In genomic region chr2:219643788-219644398, GRCh38 we compare ENCODE assay signal across 1 cellular context.
TF ChIP-seq lines count a peak whose summit lies in the region.

No MANE protein-coding gene starts in this region.

TF ChIP-seq in GM23338, 12 proteins besides CTCF, POLR2A, EP300 and RAD21:
- TF ChIP-seq ZNF331 (CRISPR knock-in tag; IDR thresholded peaks at IDR 0.05; ENCODE audit: low read depth) (no peak), CREB1 (CRISPR knock-in tag; IDR thresholded peaks at IDR 0.05; ENCODE audit: low read depth) (no peak), POLR2AphosphoS5 (IDR thresholded peaks at IDR 0.05; ENCODE audit: low read depth) (no peak), EZH2 (IDR thresholded peaks at IDR 0.05; ENCODE audit: low read depth, unreplicated experiment) (no peak), STAT1 (IDR thresholded peaks at IDR 0.05; ENCODE audit: unreplicated experiment) (no peak), NANOG (IDR thresholded peaks at IDR 0.05; ENCODE audit: borderline replicate concordance) (no peak), REST (IDR thresholded peaks at IDR 0.05; ENCODE audit: unreplicated experiment) (no peak), ZNF114 (CRISPR knock-in tag; IDR thresholded peaks at IDR 0.05) (no peak), JUNB (IDR thresholded peaks at IDR 0.05; ENCODE audit: unreplicated experiment) (no peak), EZH2phosphoT487 (IDR thresholded peaks at IDR 0.05; ENCODE audit: unreplicated experiment) (no peak)
- TF ChIP-seq, protein P1, sequence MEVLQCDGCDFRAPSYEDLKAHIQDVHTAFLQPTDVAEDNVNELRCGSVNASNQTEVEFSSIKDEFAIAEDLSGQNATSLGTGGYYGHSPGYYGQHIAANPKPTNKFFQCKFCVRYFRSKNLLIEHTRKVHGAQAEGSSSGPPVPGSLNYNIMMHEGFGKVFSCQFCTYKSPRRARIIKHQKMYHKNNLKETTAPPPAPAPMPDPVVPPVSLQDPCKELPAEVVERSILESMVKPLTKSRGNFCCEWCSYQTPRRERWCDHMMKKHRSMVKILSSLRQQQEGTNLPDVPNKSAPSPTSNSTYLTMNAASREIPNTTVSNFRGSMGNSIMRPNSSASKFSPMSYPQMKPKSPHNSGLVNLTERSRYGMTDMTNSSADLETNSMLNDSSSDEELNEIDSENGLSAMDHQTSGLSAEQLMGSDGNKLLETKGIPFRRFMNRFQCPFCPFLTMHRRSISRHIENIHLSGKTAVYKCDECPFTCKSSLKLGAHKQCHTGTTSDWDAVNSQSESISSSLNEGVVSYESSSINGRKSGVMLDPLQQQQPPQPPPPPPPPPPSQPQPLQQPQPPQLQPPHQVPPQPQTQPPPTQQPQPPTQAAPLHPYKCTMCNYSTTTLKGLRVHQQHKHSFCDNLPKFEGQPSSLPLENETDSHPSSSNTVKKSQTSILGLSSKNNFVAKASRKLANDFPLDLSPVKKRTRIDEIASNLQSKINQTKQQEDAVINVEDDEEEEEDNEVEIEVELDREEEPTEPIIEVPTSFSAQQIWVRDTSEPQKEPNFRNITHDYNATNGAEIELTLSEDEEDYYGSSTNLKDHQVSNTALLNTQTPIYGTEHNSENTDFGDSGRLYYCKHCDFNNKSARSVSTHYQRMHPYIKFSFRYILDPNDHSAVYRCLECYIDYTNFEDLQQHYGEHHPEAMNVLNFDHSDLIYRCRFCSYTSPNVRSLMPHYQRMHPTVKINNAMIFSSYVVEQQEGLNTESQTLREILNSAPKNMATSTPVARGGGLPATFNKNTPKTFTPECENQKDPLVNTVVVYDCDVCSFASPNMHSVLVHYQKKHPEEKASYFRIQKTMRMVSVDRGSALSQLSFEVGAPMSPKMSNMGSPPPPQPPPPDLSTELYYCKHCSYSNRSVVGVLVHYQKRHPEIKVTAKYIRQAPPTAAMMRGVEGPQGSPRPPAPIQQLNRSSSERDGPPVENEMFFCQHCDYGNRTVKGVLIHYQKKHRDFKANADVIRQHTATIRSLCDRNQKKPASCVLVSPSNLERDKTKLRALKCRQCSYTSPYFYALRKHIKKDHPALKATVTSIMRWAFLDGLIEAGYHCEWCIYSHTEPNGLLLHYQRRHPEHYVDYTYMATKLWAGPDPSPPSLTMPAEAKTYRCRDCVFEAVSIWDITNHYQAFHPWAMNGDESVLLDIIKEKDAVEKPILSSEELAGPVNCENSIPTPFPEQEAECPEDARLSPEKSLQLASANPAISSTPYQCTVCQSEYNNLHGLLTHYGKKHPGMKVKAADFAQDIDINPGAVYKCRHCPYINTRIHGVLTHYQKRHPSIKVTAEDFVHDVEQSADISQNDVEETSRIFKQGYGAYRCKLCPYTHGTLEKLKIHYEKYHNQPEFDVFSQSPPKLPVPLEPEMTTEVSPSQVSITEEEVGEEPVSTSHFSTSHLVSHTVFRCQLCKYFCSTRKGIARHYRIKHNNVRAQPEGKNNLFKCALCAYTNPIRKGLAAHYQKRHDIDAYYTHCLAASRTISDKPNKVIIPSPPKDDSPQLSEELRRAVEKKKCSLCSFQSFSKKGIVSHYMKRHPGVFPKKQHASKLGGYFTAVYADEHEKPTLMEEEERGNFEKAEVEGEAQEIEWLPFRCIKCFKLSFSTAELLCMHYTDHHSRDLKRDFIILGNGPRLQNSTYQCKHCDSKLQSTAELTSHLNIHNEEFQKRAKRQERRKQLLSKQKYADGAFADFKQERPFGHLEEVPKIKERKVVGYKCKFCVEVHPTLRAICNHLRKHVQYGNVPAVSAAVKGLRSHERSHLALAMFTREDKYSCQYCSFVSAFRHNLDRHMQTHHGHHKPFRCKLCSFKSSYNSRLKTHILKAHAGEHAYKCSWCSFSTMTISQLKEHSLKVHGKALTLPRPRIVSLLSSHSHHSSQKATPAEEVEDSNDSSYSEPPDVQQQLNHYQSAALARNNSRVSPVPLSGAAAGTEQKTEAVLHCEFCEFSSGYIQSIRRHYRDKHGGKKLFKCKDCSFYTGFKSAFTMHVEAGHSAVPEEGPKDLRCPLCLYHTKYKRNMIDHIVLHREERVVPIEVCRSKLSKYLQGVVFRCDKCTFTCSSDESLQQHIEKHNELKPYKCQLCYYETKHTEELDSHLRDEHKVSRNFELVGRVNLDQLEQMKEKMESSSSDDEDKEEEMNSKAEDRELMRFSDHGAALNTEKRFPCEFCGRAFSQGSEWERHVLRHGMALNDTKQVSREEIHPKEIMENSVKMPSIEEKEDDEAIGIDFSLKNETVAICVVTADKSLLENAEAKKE (CRISPR knock-in tag; IDR thresholded peaks at IDR 0.05): no peak
- TF ChIP-seq, protein P2, sequence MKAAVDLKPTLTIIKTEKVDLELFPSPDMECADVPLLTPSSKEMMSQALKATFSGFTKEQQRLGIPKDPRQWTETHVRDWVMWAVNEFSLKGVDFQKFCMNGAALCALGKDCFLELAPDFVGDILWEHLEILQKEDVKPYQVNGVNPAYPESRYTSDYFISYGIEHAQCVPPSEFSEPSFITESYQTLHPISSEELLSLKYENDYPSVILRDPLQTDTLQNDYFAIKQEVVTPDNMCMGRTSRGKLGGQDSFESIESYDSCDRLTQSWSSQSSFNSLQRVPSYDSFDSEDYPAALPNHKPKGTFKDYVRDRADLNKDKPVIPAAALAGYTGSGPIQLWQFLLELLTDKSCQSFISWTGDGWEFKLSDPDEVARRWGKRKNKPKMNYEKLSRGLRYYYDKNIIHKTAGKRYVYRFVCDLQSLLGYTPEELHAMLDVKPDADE (IDR thresholded peaks at IDR 0.05): no peak
TF ChIP-seq in GM23338: peak in this region for 0.
